8 cellular contexts compared by ENCODE assay signal in genomic region chr13:45490068-45490467, GRCh38. TPM values are rescaled to one million over a fixed set of nuclear protein-coding genes. Genes with fewer than 3 reads are reported as not detected.
A peak's percentile ranks its signal among the peaks of the same experiment; 100 is the strongest.
DNase-seq lines count a peak whose midpoint lies in the region; ATAC-seq, FAIRE-seq and TF ChIP-seq lines count a peak whose summit lies in the region.

No MANE protein-coding gene starts in this region.

- no peaks in the 10 kb centered on the region for H3K9me3 ChIP-seq in SK-N-SH

- CTCF ChIA-PET in SK-N-SH (lab: Yijun Ruan, JAX), result interaction anchor here (0.7 to 1.4 kb wide), 3 partner anchors 9 to 123 kb away, joined by 3 to 4 read pairs (median 3); no protein-coding TSS in a partner anchor

- H3K9ac ChIP-seq in SK-N-SH, result no peak overlapping the region

- H3K4me1 ChIP-seq in SK-N-SH (ENCODE audit: control insufficient read depth in 1 of 2, insufficient read depth in 2 of 2, low read depth in 1 of 2, low read length in 1 of 2), result peaks cover 0 to 10% of the 10 kb centered on the region in 2 experiments; a peak in 1 of 4 replicates

- 88% methylated on average over 1 of the region's 1 CpG for WGBS in SK-N-SH (ENCODE audit: low lambda C conversion rate)

- FAIRE-seq in GM19239 (lab: Jason Lieb, UNC), result peak; percentile 55

- no peak overlapping the region for H3K4me3 ChIP-seq in SK-N-SH (ENCODE audit: low read depth in 2 of 2, low read length in 1 of 2)

- no peak overlapping the region for H2AFZ ChIP-seq in SK-N-SH (ENCODE audit: low read depth)

- no peaks in the 10 kb centered on the region for H3K9me2 ChIP-seq in SK-N-SH

- H3K36me3 ChIP-seq in SK-N-SH (replicated peaks in 1 of 2; ENCODE audit: control insufficient read depth in 1 of 2, insufficient read depth in 2 of 2, low read length in 1 of 2), result peaks cover 56 to 59% of the 10 kb centered on the region in 2 experiments

- H3K4me2 ChIP-seq in SK-N-SH, result no peak overlapping the region

- H3K79me2 ChIP-seq in SK-N-SH (ENCODE audit: insufficient read depth), result peaks cover 13% of the 10 kb centered on the region; the same call in 1 of the 2 replicates

- H3K27me3 ChIP-seq in SK-N-SH (ENCODE audit: insufficient read depth), result no peaks in the 10 kb centered on the region

- H3F3A ChIP-seq in SK-N-SH (replicated peaks; ENCODE audit: insufficient read depth), result peaks cover 45% of the 10 kb centered on the region

- TF ChIP-seq EP300 in SK-N-SH (IDR thresholded peaks at IDR 0.05; ENCODE audit: borderline replicate concordance in 1 of 2, low read depth in 1 of 2, low read length in 1 of 2), result no peak

- POLR2A ChIA-PET in SK-N-SH (lab: Yijun Ruan, JAX), result no interaction called here

- TF ChIP-seq RAD21 in SK-N-SH (IDR thresholded peaks at IDR 0.05; ENCODE audit: low read length), result peak; percentile 54

- no peak overlapping the region for H3K27ac ChIP-seq in SK-N-SH (ENCODE audit: low read depth in 2 of 2, low read length in 1 of 2)

- H4K20me1 ChIP-seq in SK-N-SH (ENCODE audit: insufficient read depth), result no peaks in the 10 kb centered on the region

- ATAC-seq in HG03045 (IDR thresholded peaks at IDR 0.05; ENCODE audit: unreplicated experiment) (no peak), GM21737 (IDR thresholded peaks at IDR 0.05; ENCODE audit: unreplicated experiment) (no peak), GM21381 (IDR thresholded peaks at IDR 0.05; ENCODE audit: unreplicated experiment) (no peak)

- peak; percentile 42 for TF ChIP-seq CTCF in SK-N-SH (IDR thresholded peaks at IDR 0.05)

- DNase-seq in D341Med (ENCODE audit: low spot score) (peak; percentile 42), GM19239 (ENCODE audit: insufficient read length, low spot score) (no peak), SK-N-SH (peak; percentile 27), left kidney (ENCODE audit: low read depth, low spot score) (peak; percentile 22)
- DNase-seq in stimulated activated CD4-positive, alpha-beta T cell treated with anti-CD3 and anti-CD28 coated beads, Interleukin-1b, Interleukin-23, amount 100 ng/mL, for 48 hours, result no peak

TF ChIP-seq in SK-N-SH, 30 proteins besides CTCF, POLR2A, EP300 and RAD21:
- TF ChIP-seq IRF3 (IDR thresholded peaks at IDR 0.05; ENCODE audit: low read depth, low read length) (no peak), ELF1 (IDR thresholded peaks at IDR 0.05) (no peak), RCOR1 (IDR thresholded peaks at IDR 0.05; ENCODE audit: low read length) (no peak), TCF12 (IDR thresholded peaks at IDR 0.05) (no peak), USF1 (IDR thresholded peaks at IDR 0.05; ENCODE audit: borderline replicate concordance, low read depth) (no peak), FOXJ3 (CRISPR knock-in tag; IDR thresholded peaks at IDR 0.05) (no peak), POLR2AphosphoS5 (IDR thresholded peaks at IDR 0.05; ENCODE audit: low read depth, low read length) (no peak), TEAD4 (IDR thresholded peaks at IDR 0.05; ENCODE audit: borderline replicate concordance, insufficient read depth) (no peak), FOSL2 (IDR thresholded peaks at IDR 0.05; ENCODE audit: borderline replicate concordance, low read depth) (no peak), JUND (IDR thresholded peaks at IDR 0.05) (no peak), REST (IDR thresholded peaks at IDR 0.05; ENCODE audit: low read depth, low read length) (no peak), GATA2 (CRISPR knock-in tag; IDR thresholded peaks at IDR 0.05) (no peak), FOXM1 (IDR thresholded peaks at IDR 0.05; ENCODE audit: low read depth) (no peak), USF2 (IDR thresholded peaks at IDR 0.05; ENCODE audit: borderline replicate concordance, low read depth, low read length) (no peak), MXI1 (IDR thresholded peaks at IDR 0.05; ENCODE audit: low read depth, low read length) (no peak), NFIC (IDR thresholded peaks at IDR 0.05; ENCODE audit: borderline replicate concordance) (no peak), RFX5 (IDR thresholded peaks at IDR 0.05; ENCODE audit: low read length) (no peak), EZH2phosphoT487 (IDR thresholded peaks at IDR 0.05; ENCODE audit: borderline replicate concordance, low read depth) (no peak), YY1 (IDR thresholded peaks at IDR 0.05; ENCODE audit: low read depth) (no peak), SIN3A (IDR thresholded peaks at IDR 0.05; ENCODE audit: borderline replicate concordance, low read depth, low read length) (no peak)
TF ChIP-seq in SK-N-SH: peak in this region for 0.

RNA-seq across cellular contexts. Expression of gene COG3, which starts 25.3 kb away (rescaled TPM):
- polyA plus RNA-seq in SK-N-SH (2012; rRNA removed), result 25.6 and 58.9 TPM in 2 replicates
- polyA plus RNA-seq in SK-N-SH (2012; cell fraction: cytosol; rRNA removed), result 20.8 and 27.4 TPM in 2 replicates
- polyA plus RNA-seq in SK-N-SH (2012; cell fraction: nucleus; rRNA removed), result 53.1 and 53.7 TPM in 2 replicates

Comparison
In these comparisons a context has a peak if more than half of its experiments do, and no peak if none do; other contexts are left out.
1. DNase-seq: peak in D341Med (single experiment), SK-N-SH (single experiment) and left kidney (single experiment); none in GM19239 (single experiment) and stimulated activated CD4-positive, alpha-beta T cell treated with anti-CD3 and anti-CD28 coated beads, Interleukin-1b, Interleukin-23, amount 100 ng/mL, for 48 hours (single experiment).